In the genomic region with DNA sequence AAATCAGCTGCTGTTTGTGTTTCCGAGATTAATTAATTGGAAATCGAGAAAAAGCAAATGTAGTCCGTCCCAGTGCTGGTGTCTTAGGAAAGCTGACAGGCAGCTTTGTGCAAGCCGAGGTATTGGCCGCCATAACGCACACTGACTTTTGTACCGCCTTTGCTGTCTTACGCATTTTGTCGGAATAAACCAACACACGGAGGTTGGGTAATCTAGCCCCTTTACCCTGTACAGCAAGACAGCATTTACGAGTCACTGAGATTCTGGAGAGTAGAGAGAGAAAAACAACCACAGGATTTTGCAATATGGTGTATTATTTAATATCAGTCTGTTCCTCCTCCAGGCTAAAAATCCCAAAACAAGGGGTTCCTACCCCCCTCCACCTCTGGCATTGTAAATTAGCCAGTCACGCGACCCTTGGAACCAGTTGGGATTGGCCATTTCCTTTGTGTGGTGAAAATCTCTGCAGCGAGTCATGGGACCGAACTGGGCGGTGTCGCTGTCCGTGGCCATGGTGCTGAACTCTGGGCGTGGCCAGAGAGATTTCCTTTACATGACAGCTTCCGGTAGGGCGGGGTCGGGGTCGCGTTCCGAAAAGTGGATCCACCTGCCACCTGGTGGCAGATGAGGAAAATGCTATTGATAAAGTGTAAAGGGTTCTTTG, we compare ENCODE assay signal across 8 cellular contexts. TPM values are rescaled to one million over a fixed set of nuclear protein-coding genes. Genes with fewer than 3 reads are reported as not detected.
DNase-seq lines count a peak whose midpoint lies in the region; ATAC-seq and TF ChIP-seq lines count a peak whose summit lies in the region.

No MANE protein-coding gene starts in this region.

- 6 to 7% methylated on average over 25 of the region's 25 CpGs for WGBS in lower leg skin, 2 donors

- CTCF ChIA-PET in GM10248 (lab: Yijun Ruan, JAX), result no interaction called here

- intact Hi-C loops in lower leg skin (cut with DNase I; ENCODE audit: low total_unique reads), result no loop called here

- H3K4me3 ChIP-seq in lower leg skin (ENCODE audit: low read depth, poor library complexity, severe bottlenecking), result peak overlapping the region; percentile 5

- no peak for TF ChIP-seq POLR2A in lower leg skin (IDR thresholded peaks at IDR 0.05)

- ATAC-seq in HG03354 (IDR thresholded peaks at IDR 0.05; ENCODE audit: poor library complexity, severe bottlenecking, unreplicated experiment), result peak; percentile 94

- DNase-seq in GM10248 (ENCODE audit: extremely low spot score) (peak; percentile 56), NCI-H524 treated with DMSO at 0.1 percent for 48 hours (lab: John Stamatoyannopoulos, UW) (peak; percentile 89), lower leg skin (ENCODE audit: low spot score in 2 of 2) (peak; percentile 82 to 96), cortex of kidney (lab: John Stamatoyannopoulos, UW) (no peak)
- peak; percentile 25 to 27 for DNase-seq in activated CD4-positive, alpha-beta T cell treated with anti-CD3 and anti-CD28 coated beads, Interleukin-2, amount 50 U/mL, for 4 hours
- DNase-seq in effector CD4-positive, alpha-beta T cell, result peak; percentile 33
- peak; percentile 23 to 46 for DNase-seq in stimulated activated CD4-positive, alpha-beta T cell treated with anti-CD3 and anti-CD28 coated beads, Interleukin-4, amount 100 ng/mL, for 4 hours

- POLR2A ChIA-PET in GM10248 (lab: Yijun Ruan, JAX), result no interaction called here

- TF ChIP-seq CTCF in GM10248 (IDR thresholded peaks at IDR 0.05; ENCODE audit: control extremely low read depth, extremely low read depth, low read depth, missing control alignments), result peak; percentile 18
- peak in 1 of 3 donors; percentile 54 for TF ChIP-seq CTCF in lower leg skin (IDR thresholded peaks at IDR 0.05)

RNA-seq across cellular contexts. Expression of a gene that starts 10.3 kb away (rescaled TPM):
- total RNA-seq in lower leg skin, result not detected

RNA-seq across cellular contexts. Expression of a gene that starts 53.5 kb away (rescaled TPM):
- 1 to 10 TPM; 2.3 to 6.2 (median 3.2) TPM for total RNA-seq in lower leg skin

RNA-seq across cellular contexts. Expression of a gene that starts 59.4 kb away (rescaled TPM):
- total RNA-seq in lower leg skin, result 1 to 10 TPM in 3 of 4 donors, under 1 TPM in 1; 0.84 to 1.6 (median 1.3) TPM
